ENCODE assay signal across 10 cellular contexts in genomic region chr19:14785102-14785793, GRCh38. TPM values are rescaled to one million over a fixed set of nuclear protein-coding genes. Genes with fewer than 3 reads are reported as not detected.
A peak's percentile ranks its signal among the peaks of the same experiment; 100 is the strongest.
DNase-seq lines count a peak whose midpoint lies in the region; ATAC-seq and TF ChIP-seq lines count a peak whose summit lies in the region.
"Not testable (repeated sequence)": the region's sequence is repeated elsewhere in the genome, so short reads cannot be mapped to it uniquely, and the experiment has no call there.
"Had no signal": no experiment of that assay in that cellular context is flagged by ENCODE, and none has a peak within 500 bp of the region (broad histone marks: within the 10 kb centered on the region; RNA-seq: fewer than 3 reads in every experiment).

No MANE protein-coding gene starts in this region.

- ATAC-seq in HG03354 (IDR thresholded peaks at IDR 0.05; ENCODE audit: poor library complexity, severe bottlenecking, unreplicated experiment), result peak; percentile 48
- peak; percentile 72 for ATAC-seq in activated CD8-positive, alpha-beta T cell treated with anti-CD3 and anti-CD28 coated beads for 36 hours
- ATAC-seq in left lobe of liver, result peak; percentile 59

- H3K9me3 Mint-ChIP-seq in activated CD8-positive, alpha-beta T cell treated with anti-CD3 and anti-CD28 coated beads for 36 hours, result not testable (repeated sequence)

- H3K27ac ChIP-seq in epithelial cell of prostate, result peak overlapping the region; percentile 58

- intact Hi-C loops in activated CD8-positive, alpha-beta T cell treated with anti-CD3 and anti-CD28 coated beads for 36 hours (cut with micrococcal nuclease), result not testable (repeated sequence)

- H3K27ac Mint-ChIP-seq in activated CD8-positive, alpha-beta T cell treated with anti-CD3 and anti-CD28 coated beads for 36 hours, result peak overlapping the region; percentile 21

- in situ Hi-C loops in GM13976 (cut with MboI; ENCODE audit: low sequenced_read_pairs, unreplicated experiment), result not testable (repeated sequence)

- peak; percentile 53 for DNase-seq in GM13976 (ENCODE audit: low spot score)
- peak; percentile 97 for DNase-seq in OCI-M2 (lab: John Stamatoyannopoulos, UW; ENCODE audit: unreplicated experiment)
- DNase-seq in activated CD8-positive, alpha-beta T cell treated with anti-CD3 and anti-CD28 coated beads for 36 hours, result peak; percentile 16
- DNase-seq in epithelial cell of prostate (ENCODE audit: low read depth, low spot score), result peak; percentile 63
- peak; percentile 46 for DNase-seq in left lobe of liver (ENCODE audit: low spot score)
- DNase-seq in renal cortical epithelial cell (ENCODE audit: low read depth), result peak; percentile 57

- TF ChIP-seq CTCF in GM13976 (IDR thresholded peaks at IDR 0.05; ENCODE audit: borderline replicate concordance, control extremely low read depth, extremely low read depth, insufficient read depth, missing control alignments); activated CD8-positive, alpha-beta T cell treated with anti-CD3 and anti-CD28 coated beads for 36 hours (IDR thresholded peaks at IDR 0.05): not testable (repeated sequence)

- POLR2A ChIA-PET in activated CD8-positive, alpha-beta T cell treated with anti-CD3 and anti-CD28 coated beads for 36 hours (lab: Charles Lee), result not testable (repeated sequence)

- H3K4me3 Mint-ChIP-seq in activated CD8-positive, alpha-beta T cell treated with anti-CD3 and anti-CD28 coated beads for 36 hours, result not testable (repeated sequence)

- CTCF ChIA-PET in activated CD8-positive, alpha-beta T cell treated with anti-CD3 and anti-CD28 coated beads for 36 hours (lab: Charles Lee), result interaction anchor here (1.1 to 2.4 kb wide), 7 partner anchors 8 to 307 kb away, joined by 3 to 13 read pairs (median 5); partner anchors contain the start of gene ADGRE2

- peaks cover 13% of the 10 kb centered on the region for H3K27me3 Mint-ChIP-seq in activated CD8-positive, alpha-beta T cell treated with anti-CD3 and anti-CD28 coated beads for 36 hours

- H3K4me1 Mint-ChIP-seq in activated CD8-positive, alpha-beta T cell treated with anti-CD3 and anti-CD28 coated beads for 36 hours (ENCODE audit: low read depth), result peaks cover 16% of the 10 kb centered on the region

- H3K36me3 Mint-ChIP-seq in activated CD8-positive, alpha-beta T cell treated with anti-CD3 and anti-CD28 coated beads for 36 hours (ENCODE audit: low read depth), result not testable (repeated sequence)

RNA-seq across cellular contexts. Expression of gene ADGRE2, which starts 6.9 kb away (rescaled TPM):
- total RNA-seq in activated CD8-positive, alpha-beta T cell treated with anti-CD3 and anti-CD28 coated beads for 36 hours, result under 1 TPM; 0.43 to 0.83 TPM
- total RNA-seq in left lobe of liver (1.6 TPM), renal cortical epithelial cell (0.15 and 0.17 TPM in 2 replicates)

RNA-seq across cellular contexts. Expression of gene OR7A5, which starts 49.7 kb away (rescaled TPM):
- total RNA-seq in activated CD8-positive, alpha-beta T cell treated with anti-CD3 and anti-CD28 coated beads for 36 hours, result not detected
- total RNA-seq in left lobe of liver (not detected), renal cortical epithelial cell (not detected in 2 replicates)
- total RNA-seq: activated CD8-positive, alpha-beta memory T cell treated with anti-CD3 and anti-CD28 coated beads for 36 hours; H1; skeletal muscle tissue had no signal

RNA-seq across cellular contexts. Expression of gene OR7C1, which starts 49.7 kb away (rescaled TPM):
- not detected for total RNA-seq in activated CD8-positive, alpha-beta T cell treated with anti-CD3 and anti-CD28 coated beads for 36 hours
- total RNA-seq in left lobe of liver, result not detected
- total RNA-seq in renal cortical epithelial cell, result not detected in 2 replicates
- total RNA-seq: activated CD8-positive, alpha-beta memory T cell treated with anti-CD3 and anti-CD28 coated beads for 36 hours; H1; skeletal muscle tissue had no signal

Comparison
In these comparisons a context has a peak if more than half of its experiments do, and no peak if none do; other contexts are left out.
1. Peak in every context shown above with its lines: DNase-seq, ATAC-seq and H3K27ac ChIP-seq.
2. DNase-seq: peak in every context shown above with its lines; median percentile 97 in OCI-M2; 63 in epithelial cell of prostate; 57 in renal cortical epithelial cell; 53 in GM13976; 46 in left lobe of liver; 16 in activated CD8-positive, alpha-beta T cell treated with anti-CD3 and anti-CD28 coated beads for 36 hours.